19 cellular contexts compared by ENCODE assay signal in the genomic region with DNA sequence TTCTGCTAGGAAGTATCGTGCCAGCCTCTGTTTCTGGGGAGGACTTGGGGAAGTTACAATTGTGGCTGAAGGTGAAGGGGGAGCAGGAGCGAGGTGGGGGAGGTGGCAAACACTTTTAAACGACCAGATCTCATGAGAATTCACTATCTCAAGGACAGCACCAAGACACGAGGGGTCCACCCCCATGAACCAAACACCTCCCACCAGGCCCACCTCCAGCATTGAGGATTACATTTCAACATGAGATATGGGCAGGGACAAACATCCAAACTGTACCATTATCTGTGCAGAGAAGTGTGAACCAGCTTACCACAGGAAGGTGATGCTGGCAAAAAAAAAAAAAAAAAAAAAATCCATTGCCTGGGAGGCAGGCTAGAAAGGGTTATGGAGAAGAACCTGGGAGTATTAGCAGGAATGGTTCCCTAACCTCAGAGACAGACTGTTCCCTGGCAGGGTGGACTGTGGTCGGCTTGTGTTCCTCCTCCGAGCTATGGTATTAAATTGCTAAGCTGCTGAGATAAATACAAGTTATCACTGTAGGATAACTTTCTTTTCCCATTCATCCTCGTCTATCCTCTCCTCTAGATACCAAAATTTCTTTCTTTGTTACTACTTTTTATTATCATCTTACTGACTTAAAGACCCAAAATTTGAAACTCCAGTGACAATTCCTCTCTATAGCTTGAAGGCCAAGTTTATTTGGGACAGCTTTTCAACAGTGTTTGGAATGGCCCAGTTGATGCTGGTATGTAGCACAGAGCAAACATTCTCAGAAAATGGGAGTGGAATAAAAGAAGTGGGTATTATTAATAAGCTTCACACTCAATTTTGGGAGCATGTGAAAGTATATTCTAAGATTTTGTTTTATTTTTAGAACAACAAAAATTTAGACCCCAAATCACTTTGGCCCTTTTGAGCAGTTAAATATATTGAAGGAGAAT.
"Had no signal": no experiment of that assay in that cellular context is flagged by ENCODE, and none has a peak within 500 bp of the region (broad histone marks: within the 10 kb centered on the region; RNA-seq: fewer than 3 reads in every experiment).

No MANE protein-coding gene starts in this region.

- FAIRE-seq: frontal cortex had no signal

- H3K27me3 ChIP-seq: brain microvascular endothelial cell, heart left ventricle, stomach, upper lobe of left lung had no signal

- DNase-seq: activated CD4-positive, alpha-beta T cell treated with anti-CD3 and anti-CD28 coated beads, Interleukin-2, amount 10 ng/mL, durations not matched to agents 24 days and 14 days; activated CD8-positive, alpha-beta memory T cell treated with anti-CD3 and anti-CD28 coated beads, Interleukin-2, amount 50 U/mL, for 4 hours; activated effector memory CD4-positive, alpha-beta T cell treated with Interleukin-2 at 50 U/mL for 16 hours; activated naive CD4-positive, alpha-beta T cell treated with anti-CD3 and anti-CD28 coated beads, Interleukin-2, amount 10 ng/mL, durations not matched to agents 7 days and 5 days; activated naive CD8-positive, alpha-beta T cell treated with anti-CD3 and anti-CD28 coated beads, Interleukin-2, amount 50 U/mL, for 24 hours; activated T-cell treated with anti-CD3 and anti-CD28 coated beads, Interleukin-2, amount 50 U/mL, for 48 hours; aorta; brain microvascular endothelial cell; heart left ventricle; immature natural killer cell; mesendoderm; right cardiac atrium; stimulated activated CD4-positive, alpha-beta T cell treated with anti-CD3 and anti-CD28 coated beads, Interleukin-4, amount 100 ng/mL, for 24 hours; stomach; T1000; upper lobe of left lung had no signal

- H3K9me3 ChIP-seq: heart left ventricle, stomach, upper lobe of left lung had no signal

- ATAC-seq: activated naive CD8-positive, alpha-beta T cell treated with anti-CD3 and anti-CD28 coated beads, Interleukin-2, amount 50 U/mL, for 24 hours; heart left ventricle; right cardiac atrium; stimulated activated effector memory CD8-positive, alpha-beta T cell treated with anti-CD3 and anti-CD28 coated beads, Interleukin-12 subunit alpha, Interleukin-12 subunit beta, amount 100 ng/mL, for 72 hours had no signal

- H3K4me3 ChIP-seq: coronary artery, heart left ventricle, stomach, upper lobe of left lung had no signal

- H3K36me3 ChIP-seq: brain microvascular endothelial cell, stomach had no signal

- H3K27ac ChIP-seq: brain microvascular endothelial cell, coronary artery, heart left ventricle, stomach, upper lobe of left lung had no signal
